In genomic region chr5:61228691-61229280, GRCh38 we compare ENCODE assay signal across 10 cellular contexts.
A peak's percentile ranks its signal among the peaks of the same experiment; 100 is the strongest.
DNase-seq lines count a peak whose midpoint lies in the region; ATAC-seq and TF ChIP-seq lines count a peak whose summit lies in the region.
"Had no signal": no experiment of that assay in that cellular context is flagged by ENCODE, and none has a peak within 500 bp of the region (broad histone marks: within the 10 kb centered on the region; RNA-seq: fewer than 3 reads in every experiment).

No MANE protein-coding gene starts in this region.

- TF ChIP-seq CTCF in GM23338 (conservative IDR thresholded peaks at IDR 0.05; ENCODE audit: low read depth in 2 of 2): no peak

- no peaks in the 10 kb centered on the region for H3K27me3 ChIP-seq in GM23248 (replicated peaks; ENCODE audit: insufficient read depth)
- H3K27me3 ChIP-seq in GM23338 (ENCODE audit: insufficient read depth): no peaks in the 10 kb centered on the region

- H3K4me3 Mint-ChIP-seq in GM23338: no peak overlapping the region

- no peaks in the 10 kb centered on the region; the same call in 2 of the 3 replicates for H3K36me3 Mint-ChIP-seq in GM23338 (ENCODE audit: low read depth)

- no peak overlapping the region for H3K27ac Mint-ChIP-seq in GM23338

- ATAC-seq in left colon (peak; percentile 37), GM23338 (no peak)

- H3K79me2 ChIP-seq in GM23248 (ENCODE audit: insufficient read depth) (no peaks in the 10 kb centered on the region), GM23338 (replicated peaks; ENCODE audit: insufficient read depth) (no peaks in the 10 kb centered on the region)

- no peak overlapping the region for H3K9ac ChIP-seq in GM23248

- H3K4me1 Mint-ChIP-seq in GM23338: peaks cover 6% of the 10 kb centered on the region

- H4K20me1 ChIP-seq in GM23248 (ENCODE audit: insufficient read depth): no peaks in the 10 kb centered on the region
- H4K20me1 ChIP-seq in GM23338 (replicated peaks; ENCODE audit: insufficient read depth): no peaks in the 10 kb centered on the region

- H3K27ac ChIP-seq in GM23248 (no peak overlapping the region), GM23338 (ENCODE audit: low read depth) (no peak overlapping the region)

- no peaks in the 10 kb centered on the region for H3K27me3 Mint-ChIP-seq in GM23338 (ENCODE audit: insufficient read depth, low read depth, poor library complexity)

- H3K4me3 ChIP-seq in GM23248 (no peak overlapping the region), GM23338 (no peak overlapping the region)

- H3K9me3 Mint-ChIP-seq in GM23338: no peaks in the 10 kb centered on the region; the same call in 2 of the 3 replicates

- no peaks in the 10 kb centered on the region for H3K36me3 ChIP-seq in GM23248 (ENCODE audit: low read depth)
- H3K36me3 ChIP-seq in GM23338 (ENCODE audit: insufficient read depth): no peaks in the 10 kb centered on the region

- in situ Hi-C loops in GM23248 (cut with MboI): no loop called here

- 81% methylated on average over 12 of the region's 12 CpGs for WGBS in GM23248 (ENCODE audit: low coverage in 1 of 2, low lambda C conversion rate in 2 of 2, missing lambda C conversion rate in 2 of 2), 2 experiments

- H3K9me2 ChIP-seq in GM23248 (ENCODE audit: insufficient read depth) (no peaks in the 10 kb centered on the region), GM23338 (ENCODE audit: insufficient read depth) (no peaks in the 10 kb centered on the region)

- H3F3A ChIP-seq in GM23248 (ENCODE audit: insufficient read depth) (no peaks in the 10 kb centered on the region), GM23338 (replicated peaks; ENCODE audit: low read depth) (no peaks in the 10 kb centered on the region)

- peak; percentile 41 for DNase-seq in EL
- peak; percentile 45 for DNase-seq in GM23248
- DNase-seq in OCI-M1 (lab: John Stamatoyannopoulos, UW): peak; percentile 33
- DNase-seq in left colon: no peak
- no peak for DNase-seq in T-helper 9 cell
- DNase-seq in stimulated activated CD4-positive, alpha-beta T cell treated with anti-CD3 and anti-CD28 coated beads, Interleukin-2, amount 100 ng/mL, for 48 hours: no peak
- no peak for DNase-seq in GM23338 (ENCODE audit: low spot score)
- no peak for DNase-seq in NCI-H1105 treated with DMSO at 0.1 percent for 48 hours (lab: John Stamatoyannopoulos, UW)
- DNase-seq: NCI-H524; stimulated activated CD4-positive, alpha-beta T cell treated with anti-CD3 and anti-CD28 coated beads, Interleukin-1b, Interleukin-23, amount 100 ng/mL, for 48 hours had no signal

- H2AFZ ChIP-seq in GM23248 (no peak overlapping the region), GM23338 (no peak overlapping the region)

- H3K4me1 ChIP-seq in GM23248 (ENCODE audit: insufficient read depth) (no peaks in the 10 kb centered on the region), GM23338 (ENCODE audit: insufficient read depth) (no peaks in the 10 kb centered on the region)

- no peaks in the 10 kb centered on the region for H3K9me3 ChIP-seq in GM23248 (ENCODE audit: low read depth)

- intact Hi-C loops in left colon (cut with DNase I, micrococcal nuclease): no loop called here

- no peak overlapping the region for H3K4me2 ChIP-seq in GM23248 (ENCODE audit: unreplicated experiment)
- no peak overlapping the region for H3K4me2 ChIP-seq in GM23338

TF ChIP-seq in GM23338, 12 proteins besides CTCF, POLR2A, EP300 and RAD21 (continues in another document):
- TF ChIP-seq CREB1 (CRISPR knock-in tag; IDR thresholded peaks at IDR 0.05; ENCODE audit: low read depth): no peak
- TF ChIP-seq JUNB (IDR thresholded peaks at IDR 0.05; ENCODE audit: unreplicated experiment): no peak
- TF ChIP-seq STAT1 (IDR thresholded peaks at IDR 0.05; ENCODE audit: unreplicated experiment): no peak
- TF ChIP-seq POLR2AphosphoS5 (IDR thresholded peaks at IDR 0.05; ENCODE audit: low read depth): no peak
- no peak for TF ChIP-seq EZH2 (IDR thresholded peaks at IDR 0.05; ENCODE audit: low read depth, unreplicated experiment)
- no peak for TF ChIP-seq ZNF114 (CRISPR knock-in tag; IDR thresholded peaks at IDR 0.05)
- no peak for TF ChIP-seq ZNF462 (CRISPR knock-in tag; IDR thresholded peaks at IDR 0.05)
- TF ChIP-seq ZNF331 (CRISPR knock-in tag; IDR thresholded peaks at IDR 0.05; ENCODE audit: low read depth): no peak
- no peak for TF ChIP-seq ETS1 (IDR thresholded peaks at IDR 0.05)
- TF ChIP-seq EZH2phosphoT487 (IDR thresholded peaks at IDR 0.05; ENCODE audit: unreplicated experiment): no peak

Comparison
In these comparisons a context has a peak if more than half of its experiments do, and no peak if none do; other contexts are left out.
1. DNase-seq: peak in EL (single experiment), GM23248 (single experiment) and OCI-M1 (single experiment); none in left colon (0 of 2), T-helper 9 cell (single experiment), stimulated activated CD4-positive, alpha-beta T cell treated with anti-CD3 and anti-CD28 coated beads, Interleukin-2, amount 100 ng/mL, for 48 hours (0 of 2), GM23338 (single experiment) and NCI-H1105 treated with DMSO at 0.1 percent for 48 hours (single experiment).